23 cellular contexts compared by ENCODE assay signal in genomic region chr9:129291041-129291501, GRCh38.
A peak's percentile ranks its signal among the peaks of the same experiment; 100 is the strongest.
DNase-seq lines count a peak whose midpoint lies in the region; ATAC-seq and TF ChIP-seq lines count a peak whose summit lies in the region.
"Had no signal": no experiment of that assay in that cellular context is flagged by ENCODE, and none has a peak within 500 bp of the region (broad histone marks: within the 10 kb centered on the region; RNA-seq: fewer than 3 reads in every experiment).

No MANE protein-coding gene starts in this region.

- TF ChIP-seq CTCF in chondrocyte (IDR thresholded peaks at IDR 0.05) (no peak), upper lobe of left lung (IDR thresholded peaks at IDR 0.05) (no peak)

- peak overlapping the region; percentile 44 for H3K23ac ChIP-seq in neuronal stem cell (ENCODE audit: low read depth, low read length, poor library complexity)

- no peaks in the 10 kb centered on the region for H3K27me3 Mint-ChIP-seq in chondrocyte (ENCODE audit: low read depth)

- no CpG with 5 or more reads among the region's 11 CpGs for WGBS in neuronal stem cell (ENCODE audit: extremely low coverage in 2 of 2, insufficient read length in 2 of 2, insufficient replicate concordance in 1 of 2), 2 donors
- 52 to 72% methylated on average over 9 to 11 of the region's 11 CpGs for WGBS in upper lobe of left lung, 2 donors

- peak overlapping the region; percentile 75 for H2BK12ac ChIP-seq in neuronal stem cell (ENCODE audit: low read length)

- H3K9me3 ChIP-seq in neuronal stem cell (replicated peaks in 1 of 2; ENCODE audit: control insufficient read depth in 2 of 2, insufficient read depth in 1 of 2, low read depth in 1 of 2, low read length in 2 of 2): peaks cover 2 to 4% of the 10 kb centered on the region in 2 donors
- H3K9me3 ChIP-seq in upper lobe of left lung: peaks cover 0 to 7% (median 4%) of the 10 kb centered on the region in 4 donors
- H3K9me3 ChIP-seq: Peyer's patch, SJCRH30, uterus had no signal

- H3K27ac ChIP-seq in neuronal stem cell (replicated peaks; ENCODE audit: low read length) (no peak overlapping the region), upper lobe of left lung (peak overlapping the region in 1 of 4 donors; percentile 0)
- H3K27ac ChIP-seq: BLaER1 treated with 17β-estradiol and CSF1 and Interleukin-3, amounts not matched to agents 10 nM and 100 nM; gastroesophageal sphincter; Peyer's patch; SJCRH30; uterus had no signal

- no peak overlapping the region for H4K8ac ChIP-seq in neuronal stem cell (ENCODE audit: low read depth, low read length)

- no peak overlapping the region for H3K14ac ChIP-seq in neuronal stem cell (ENCODE audit: low read length)

- peaks cover 0 to 2% (median 0%) of the 10 kb centered on the region in 3 experiments for H3K27me3 ChIP-seq in neuronal stem cell (ENCODE audit: control insufficient read depth in 3 of 3, insufficient read depth in 3 of 3, low read depth in 1 of 3, low read length in 3 of 3)
- H3K27me3 ChIP-seq in upper lobe of left lung: no peaks in the 10 kb centered on the region
- H3K27me3 ChIP-seq: BLaER1 treated with 17β-estradiol and CSF1 and Interleukin-3, amounts not matched to agents 10 nM and 100 nM; gastroesophageal sphincter; Peyer's patch; uterus had no signal

- no peaks in the 10 kb centered on the region for H3K36me3 Mint-ChIP-seq in activated naive CD4-positive, alpha-beta T cell treated with anti-CD3 and anti-CD28 coated beads, Interleukin-2, amount 50 U/mL, for 72 hours
- H3K36me3 Mint-ChIP-seq in chondrocyte (ENCODE audit: low read depth): peaks cover 4% of the 10 kb centered on the region
- H3K36me3 Mint-ChIP-seq: immature natural killer cell had no signal

- DNase-seq in activated naive CD4-positive, alpha-beta T cell treated with anti-CD3 and anti-CD28 coated beads, Interleukin-2, amount 50 U/mL, for 16 hours: peak; percentile 3
- DNase-seq in activated naive CD4-positive, alpha-beta T cell treated with anti-CD3 and anti-CD28 coated beads, Interleukin-2, amount 50 U/mL, for 72 hours (ENCODE audit: low spot score in 2 of 2): no peak
- DNase-seq in chondrocyte (ENCODE audit: low spot score) (peak; percentile 47), neuronal stem cell (ENCODE audit: low spot score) (no peak), upper lobe of left lung (peak in 1 of 2 donors; percentile 15), NCI-H1694 (lab: John Stamatoyannopoulos, UW) (no peak), GM03348 (ENCODE audit: low spot score) (no peak)
- no peak for DNase-seq in stimulated activated naive CD4-positive, alpha-beta T cell (lab: John Stamatoyannopoulos, UW)
- DNase-seq: activated gamma-delta T cell treated with Interleukin-2 at 50 U/mL for 16 hours, amniotic stem cell, Caco-2, H9, hippocampal formation, immature natural killer cell, Karpas-422, MV-4-11, NCI-H526, SJCRH30 had no signal

- H3K36me3 ChIP-seq in neuronal stem cell (replicated peaks in 1 of 2; ENCODE audit: control insufficient read depth in 2 of 2, insufficient read depth in 2 of 2, low read length in 2 of 2) (no peaks in the 10 kb centered on the region), upper lobe of left lung (no peaks in the 10 kb centered on the region)
- H3K36me3 ChIP-seq: BLaER1 treated with 17β-estradiol and CSF1 and Interleukin-3, amounts not matched to agents 10 nM and 100 nM; gastroesophageal sphincter; Peyer's patch; SJCRH30; uterus had no signal

- no peak overlapping the region for H2AFZ ChIP-seq in neuronal stem cell (ENCODE audit: low read length)

- no peak overlapping the region for H3K9ac ChIP-seq in neuronal stem cell (ENCODE audit: low read depth, low read length, poor library complexity)
- H3K9ac ChIP-seq: BLaER1 treated with 17β-estradiol and CSF1 and Interleukin-3, amounts not matched to agents 10 nM and 100 nM had no signal

- TF ChIP-seq POLR2A in upper lobe of left lung (IDR thresholded peaks at IDR 0.05): no peak

- H3K9me3 Mint-ChIP-seq in activated naive CD4-positive, alpha-beta T cell treated with anti-CD3 and anti-CD28 coated beads, Interleukin-2, amount 50 U/mL, for 72 hours: peaks cover 0 to 7% of the 10 kb centered on the region in 2 donors
- peaks cover 6% of the 10 kb centered on the region for H3K9me3 Mint-ChIP-seq in chondrocyte (ENCODE audit: low read depth)

- H2BK15ac ChIP-seq in neuronal stem cell (ENCODE audit: low read length): peak overlapping the region; percentile 21

- H3K4ac ChIP-seq in neuronal stem cell (ENCODE audit: low read length): no peak overlapping the region

- no peak overlapping the region for H3K27ac Mint-ChIP-seq in activated naive CD4-positive, alpha-beta T cell treated with anti-CD3 and anti-CD28 coated beads, Interleukin-2, amount 50 U/mL, for 72 hours
- no peak overlapping the region for H3K27ac Mint-ChIP-seq in chondrocyte (ENCODE audit: unreplicated experiment)
- H3K27ac Mint-ChIP-seq: H9; immature natural killer cell; natural killer cell treated with Interleukin-12 subunit alpha and Interleukin-12 subunit beta and Interleukin-15 and Interleukin-18, amount 100 ng/mL, for 72 hours had no signal

- no peak for ATAC-seq in activated naive CD4-positive, alpha-beta T cell treated with anti-CD3 and anti-CD28 coated beads, Interleukin-2, amount 50 U/mL, for 72 hours
- ATAC-seq in upper lobe of left lung (ENCODE audit: low FRiP score in 2 of 2): peak; percentile 17 to 46
- ATAC-seq: gastroesophageal sphincter; natural killer cell treated with Interleukin-12 subunit alpha and Interleukin-12 subunit beta and Interleukin-15 and Interleukin-18, amount 100 ng/mL, for 72 hours had no signal

- peaks cover 21 to 31% of the 10 kb centered on the region in 2 donors for H3K4me1 ChIP-seq in neuronal stem cell (ENCODE audit: control insufficient read depth in 2 of 2, insufficient read depth in 1 of 2, low read depth in 1 of 2, low read length in 2 of 2)
- H3K4me1 ChIP-seq in upper lobe of left lung: peaks cover 0 to 8% (median 5%) of the 10 kb centered on the region in 4 donors
- H3K4me1 ChIP-seq: Caco-2, gastroesophageal sphincter, Peyer's patch, SJCRH30, uterus had no signal

- no peak overlapping the region for H3K4me3 Mint-ChIP-seq in chondrocyte (ENCODE audit: unreplicated experiment)
- H3K4me3 Mint-ChIP-seq: H9; immature natural killer cell; natural killer cell treated with Interleukin-12 subunit alpha and Interleukin-12 subunit beta and Interleukin-15 and Interleukin-18, amount 100 ng/mL, for 72 hours had no signal

- TF ChIP-seq EP300 in upper lobe of left lung (IDR thresholded peaks at IDR 0.05): no peak

- no peak overlapping the region for H3K4me2 ChIP-seq in neuronal stem cell (ENCODE audit: insufficient read depth, low read length, poor library complexity, severe bottlenecking)
- H3K4me2 ChIP-seq: BLaER1 treated with 17β-estradiol and CSF1 and Interleukin-3, amounts not matched to agents 10 nM and 100 nM had no signal

- peak overlapping the region; percentile 63 for H3K18ac ChIP-seq in neuronal stem cell (ENCODE audit: low read length)

- peak overlapping the region; percentile 74 for H2AK5ac ChIP-seq in neuronal stem cell (ENCODE audit: low read depth, low read length)

- H3K4me3 ChIP-seq in neuronal stem cell (ENCODE audit: low read length in 2 of 2): no peak overlapping the region
- H3K4me3 ChIP-seq in upper lobe of left lung: peak overlapping the region in 1 of 4 donors; percentile 8
- H3K4me3 ChIP-seq: BLaER1 treated with 17β-estradiol and CSF1 and Interleukin-3, amounts not matched to agents 10 nM and 100 nM; gastroesophageal sphincter; Peyer's patch; SJCRH30; uterus had no signal

- H4K91ac ChIP-seq in neuronal stem cell (ENCODE audit: low read depth, low read length, poor library complexity): peak overlapping the region; percentile 2

- H2BK5ac ChIP-seq in neuronal stem cell (ENCODE audit: low read length): peak overlapping the region; percentile 75

- H2BK120ac ChIP-seq in neuronal stem cell (ENCODE audit: low read depth, low read length): no peak overlapping the region

- H3K79me1 ChIP-seq in neuronal stem cell (ENCODE audit: low read depth, low read length): no peaks in the 10 kb centered on the region

- no peaks in the 10 kb centered on the region for H3K4me1 Mint-ChIP-seq in chondrocyte (ENCODE audit: low read depth)
- H3K4me1 Mint-ChIP-seq: immature natural killer cell had no signal

Comparison
In these comparisons a context has a peak if more than half of its experiments do, and no peak if none do; other contexts are left out.
1. DNase-seq: peak in activated naive CD4-positive, alpha-beta T cell treated with anti-CD3 and anti-CD28 coated beads, Interleukin-2, amount 50 U/mL, for 16 hours (single experiment) and chondrocyte (single experiment); none in activated naive CD4-positive, alpha-beta T cell treated with anti-CD3 and anti-CD28 coated beads, Interleukin-2, amount 50 U/mL, for 72 hours (0 of 2), neuronal stem cell (single experiment), NCI-H1694 (single experiment), stimulated activated naive CD4-positive, alpha-beta T cell (0 of 6) and GM03348 (single experiment).
2. ATAC-seq: peak in upper lobe of left lung (2 of 2); none in activated naive CD4-positive, alpha-beta T cell treated with anti-CD3 and anti-CD28 coated beads, Interleukin-2, amount 50 U/mL, for 72 hours (0 of 2).